8 cellular contexts compared by ENCODE assay signal in genomic region chr6:33453361-33454008, GRCh38. TPM values are rescaled to one million over a fixed set of nuclear protein-coding genes. Genes with fewer than 3 reads are reported as not detected.
DNase-seq lines count a peak whose midpoint lies in the region; ATAC-seq and TF ChIP-seq lines count a peak whose summit lies in the region.

No MANE protein-coding gene starts in this region.

- H4K20me1 ChIP-seq in mammary epithelial cell (ENCODE audit: insufficient read depth, low read length): no peaks in the 10 kb centered on the region

- H3K4me1 ChIP-seq in BE2C (no peaks in the 10 kb centered on the region), mammary epithelial cell (ENCODE audit: insufficient read depth, low read length) (peaks cover 5% of the 10 kb centered on the region), mucosa of rectum (ENCODE audit: control insufficient read depth in 2 of 2, insufficient read depth in 2 of 2, low read length in 2 of 2) (peaks cover 5 to 11% of the 10 kb centered on the region in 2 donors)

- ATAC-seq in GM18511 (IDR thresholded peaks at IDR 0.05; ENCODE audit: unreplicated experiment) (no peak), GM21723 (IDR thresholded peaks at IDR 0.05; ENCODE audit: unreplicated experiment) (no peak), HG02571 (IDR thresholded peaks at IDR 0.05; ENCODE audit: unreplicated experiment) (no peak)

- CTCF ChIA-PET in mammary epithelial cell (lab: Charles Lee; ENCODE audit: low non-redundant PET): interaction anchor here (0.7 kb wide), 1 partner anchor 124 kb away, joined by 11 read pairs; no protein-coding TSS in a partner anchor

- BruUV-seq in mammary epithelial cell (replicated peaks; lab: Mats Ljungman, UMichigan): no TSS peak

- intact Hi-C loops in mammary epithelial cell (cut with micrococcal nuclease): loop anchor here (1.0 to 10.0 kb wide), 4 partner anchors 25 to 251 kb away; partner anchors contain the start of genes BAK1 and KIFC1

- DNase-seq in BE2C: no peak
- DNase-seq in Jurkat, Clone E6-1 (ENCODE audit: low read depth, low spot score): no peak
- peak; percentile 6 for DNase-seq in mammary epithelial cell
- DNase-seq in effector CD8-positive, alpha-beta T cell (lab: John Stamatoyannopoulos, UW): no peak

- WGBS in mammary epithelial cell (ENCODE audit: low coverage, missing lambda C conversion rate): 5% methylated on average over 10 of the region's 12 CpGs

- in situ Hi-C loops in mammary epithelial cell (cut with MboI; ENCODE audit: low sequenced_read_pairs in 2 of 2): no loop called here

- H3K27me3 ChIP-seq in BE2C (no peaks in the 10 kb centered on the region), mammary epithelial cell (ENCODE audit: insufficient read depth, low read length) (no peaks in the 10 kb centered on the region), mucosa of rectum (ENCODE audit: control insufficient read depth in 2 of 2, insufficient read depth in 2 of 2, low read length in 2 of 2) (no peaks in the 10 kb centered on the region)

- H3K4me3 ChIP-seq in BE2C (ENCODE audit: low read depth, low read length): peak overlapping the region; percentile 94
- peak overlapping the region; percentile 91 for H3K4me3 ChIP-seq in Jurkat, Clone E6-1 (ENCODE audit: low read length)
- H3K4me3 ChIP-seq in mammary epithelial cell (replicated peaks in 1 of 3; ENCODE audit: insufficient read depth in 1 of 3, low read depth in 2 of 3, low read length in 3 of 3): peak overlapping the region; percentile 73 to 97 (median 92)
- peak overlapping the region; percentile 92 to 93 for H3K4me3 ChIP-seq in mucosa of rectum (ENCODE audit: low read length in 2 of 2)

- no peak for TF ChIP-seq CTCF in BE2C (IDR thresholded peaks at IDR 0.05; ENCODE audit: low read depth, low read length)
- TF ChIP-seq CTCF in mammary epithelial cell (conservative IDR thresholded peaks at IDR 0.05 in 1 of 2, IDR thresholded peaks at IDR 0.05 in 1 of 2; ENCODE audit: extremely low read depth in 1 of 2, insufficient read depth in 1 of 2, low read depth in 1 of 2, low read length in 2 of 2): no peak

- peak overlapping the region; percentile 61 for H3K27ac ChIP-seq in mammary epithelial cell (ENCODE audit: insufficient read depth, low read depth, low read length)
- peak overlapping the region in 1 of 2 donors; percentile 71 for H3K27ac ChIP-seq in mucosa of rectum (ENCODE audit: low read depth in 2 of 2, low read length in 2 of 2)

- H3K9me3 ChIP-seq in BE2C: no peaks in the 10 kb centered on the region
- H3K9me3 ChIP-seq in mammary epithelial cell (replicated peaks; ENCODE audit: insufficient read depth, low read length): no peaks in the 10 kb centered on the region
- H3K9me3 ChIP-seq in mucosa of rectum (ENCODE audit: control insufficient read depth in 2 of 2, low read length in 2 of 2): no peaks in the 10 kb centered on the region

- H3K36me3 ChIP-seq in BE2C (peaks cover 14% of the 10 kb centered on the region; the same call in 1 of the 2 replicates), mammary epithelial cell (ENCODE audit: insufficient read depth, low read length) (peaks cover 5% of the 10 kb centered on the region), mucosa of rectum (ENCODE audit: control insufficient read depth in 2 of 2, insufficient read depth in 2 of 2, low read length in 2 of 2) (no peaks in the 10 kb centered on the region)

- H3K9ac ChIP-seq in mammary epithelial cell (ENCODE audit: insufficient read depth, low read length): peak overlapping the region; percentile 82
- peak overlapping the region; percentile 92 to 94 for H3K9ac ChIP-seq in mucosa of rectum (ENCODE audit: low read depth in 1 of 2, low read length in 2 of 2)

- peak overlapping the region; percentile 94 for H2AFZ ChIP-seq in mammary epithelial cell (ENCODE audit: low read depth, low read length)

- dilution Hi-C loops in mammary epithelial cell (cut with HindIII; ENCODE audit: low sequenced_read_pairs): no loop called here

- H3K4me2 ChIP-seq in mammary epithelial cell (ENCODE audit: insufficient read depth, low read depth, low read length): peak overlapping the region; percentile 88

- peaks cover 32% of the 10 kb centered on the region for H3K79me2 ChIP-seq in mammary epithelial cell (ENCODE audit: insufficient read depth, low read length)

RNA-seq across cellular contexts. Expression of gene ZBTB9, which starts 0.9 kb away (rescaled TPM):
- 90.5 TPM for polyA plus RNA-seq in BE2C (2012; ENCODE audit: insufficient read depth, insufficient read length, low read depth)
- polyA plus RNA-seq in Jurkat, Clone E6-1 (2012; ENCODE audit: insufficient read depth, insufficient read length): 12.7 TPM
- total RNA-seq in mammary epithelial cell: 10 to 100 TPM in 1 of 2 donors, 1 to 10 TPM in 1; 5.7 to 10.3 TPM
- polyA plus RNA-seq in mammary epithelial cell: 10.0 TPM
- polyA minus RNA-seq in mammary epithelial cell: 19.4 TPM

RNA-seq across cellular contexts. Expression of gene SYNGAP1, which starts 33.6 kb away (rescaled TPM):
- 191 TPM for polyA plus RNA-seq in BE2C (2012; ENCODE audit: insufficient read depth, insufficient read length, low read depth)
- polyA plus RNA-seq in Jurkat, Clone E6-1 (2012; ENCODE audit: insufficient read depth, insufficient read length): 30.1 TPM
- total RNA-seq in mammary epithelial cell: 10 to 100 TPM in 1 of 2 donors, 1 to 10 TPM in 1; 4.2 to 17.7 TPM
- polyA plus RNA-seq in mammary epithelial cell: 3.2 TPM
- 1.8 TPM for polyA minus RNA-seq in mammary epithelial cell

RNA-seq across cellular contexts. Expression of gene CUTA, which starts 35.6 kb away (rescaled TPM):
- polyA plus RNA-seq in BE2C (2012; ENCODE audit: insufficient read depth, insufficient read length, low read depth): 362 TPM
- 264 TPM for polyA plus RNA-seq in Jurkat, Clone E6-1 (2012; ENCODE audit: insufficient read depth, insufficient read length)
- total RNA-seq in mammary epithelial cell: 100 to 1,000 TPM in 1 of 2 donors, 10 to 100 TPM in 1; 81.4 to 181 TPM
- 232 TPM for polyA plus RNA-seq in mammary epithelial cell
- polyA minus RNA-seq in mammary epithelial cell: 160 TPM

RNA-seq across cellular contexts. Expression of gene PHF1, which starts 42.7 kb away (rescaled TPM):
- 61.3 TPM for polyA plus RNA-seq in BE2C (2012; ENCODE audit: insufficient read depth, insufficient read length, low read depth)
- 48.0 TPM for polyA plus RNA-seq in Jurkat, Clone E6-1 (2012; ENCODE audit: insufficient read depth, insufficient read length)
- total RNA-seq in mammary epithelial cell: 10 to 100 TPM; 15.7 to 31.7 TPM
- polyA plus RNA-seq in mammary epithelial cell: 19.0 TPM
- 56.0 TPM for polyA minus RNA-seq in mammary epithelial cell
